ENCODE assay signal across 23 cellular contexts in the genomic region with DNA sequence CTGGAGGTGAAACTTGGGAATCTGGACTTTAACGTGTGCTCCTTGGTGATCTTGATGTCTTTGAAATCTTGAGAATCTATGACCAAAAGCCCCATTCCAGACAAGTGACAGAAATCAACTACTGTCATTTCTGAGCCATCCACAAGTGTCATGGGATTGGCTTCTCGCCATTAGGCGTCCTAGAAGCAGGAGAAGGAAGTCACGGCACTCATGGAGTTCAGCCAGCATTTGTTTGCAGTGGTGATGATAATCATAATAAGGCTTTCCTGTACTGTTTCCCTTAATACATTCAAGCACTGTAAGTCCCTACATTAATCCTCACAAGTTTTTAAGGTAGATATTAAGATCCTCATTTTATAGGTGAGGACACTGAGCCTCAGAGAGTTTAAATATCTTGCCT. TPM values are rescaled to one million over a fixed set of nuclear protein-coding genes. Genes with fewer than 3 reads are reported as not detected.
DNase-seq lines count a peak whose midpoint lies in the region; ATAC-seq, FAIRE-seq and TF ChIP-seq lines count a peak whose summit lies in the region.
"Had no signal": no experiment of that assay in that cellular context is flagged by ENCODE, and none has a peak within 500 bp of the region (broad histone marks: within the 10 kb centered on the region; RNA-seq: fewer than 3 reads in every experiment).

No MANE protein-coding gene starts in this region.

- H3K36me3 Mint-ChIP-seq in stimulated activated effector memory CD8-positive, alpha-beta T cell treated with anti-CD3 and anti-CD28 coated beads, Interleukin-12 subunit alpha, Interleukin-12 subunit beta, amount 100 ng/mL, for 72 hours: peaks cover 31% of the 10 kb centered on the region
- no peaks in the 10 kb centered on the region for H3K36me3 Mint-ChIP-seq in MCF 10A (ENCODE audit: insufficient read depth, unreplicated experiment)

- no peaks in the 10 kb centered on the region for H3K79me2 ChIP-seq in PC-3 (ENCODE audit: low read length)
- no peaks in the 10 kb centered on the region for H3K79me2 ChIP-seq in endothelial cell of umbilical vein (ENCODE audit: control insufficient read depth, insufficient read depth, low read length)

- FAIRE-seq in endothelial cell of umbilical vein (lab: Jason Lieb, UNC) (peak; percentile 44), small intestine (lab: Jason Lieb, UNC) (no peak)

- H3K4me2 ChIP-seq in PC-3 (ENCODE audit: low read length) (no peak overlapping the region), endothelial cell of umbilical vein (ENCODE audit: insufficient read depth, low read length) (no peak overlapping the region)
- H3K4me2 ChIP-seq: KMS-11 had no signal

- POLR2A ChIA-PET in PC-3 (lab: Charles Lee; ENCODE audit: unreplicated experiment): no interaction called here
- POLR2A ChIA-PET in endothelial cell of umbilical vein (lab: Charles Lee): no interaction called here
- POLR2A ChIA-PET in MCF 10A (lab: Yijun Ruan, JAX): no interaction called here

- DNase-seq in Right ventricle myocardium superior (peak; percentile 37), Right ventricle myocardium inferior (ENCODE audit: missing footprints) (no peak), PC-3 (peak; percentile 27), endothelial cell of umbilical vein (ENCODE audit: low read depth, low spot score) (peak; percentile 17), small intestine (peak; percentile 53), MCF 10A (ENCODE audit: unreplicated experiment) (no peak)
- no peak for DNase-seq in stimulated activated effector memory CD8-positive, alpha-beta T cell treated with anti-CD3 and anti-CD28 coated beads, Interleukin-12 subunit alpha, Interleukin-12 subunit beta, amount 100 ng/mL, for 72 hours (ENCODE audit: low spot score in 2 of 2)
- DNase-seq: 8988T, DND-41, H7, HFFc6, NCI-H1417 treated with DMSO at 0.1 percent for 48 hours, NCI-H2171 treated with DMSO at 0.1 percent for 48 hours, NCI-H446, NCI-H526 treated with DMSO at 0.1 percent for 48 hours, SHP77 treated with DMSO at 0.1 percent for 48 hours had no signal

- H3K9me2 ChIP-seq in PC-3 (replicated peaks; ENCODE audit: low read length): no peaks in the 10 kb centered on the region

- ATAC-seq in Right ventricle myocardium superior (ENCODE audit: poor library complexity): no peak
- no peak for ATAC-seq in Right ventricle myocardium inferior
- ATAC-seq in PC-3: no peak
- ATAC-seq in stimulated activated effector memory CD8-positive, alpha-beta T cell treated with anti-CD3 and anti-CD28 coated beads, Interleukin-12 subunit alpha, Interleukin-12 subunit beta, amount 100 ng/mL, for 72 hours: no peak
- no peak for ATAC-seq in GM18511 (IDR thresholded peaks at IDR 0.05; ENCODE audit: unreplicated experiment)

- TF ChIP-seq POLR2A in endothelial cell of umbilical vein (IDR thresholded peaks at IDR 0.05; ENCODE audit: low read depth, low read length): no peak

- no peaks in the 10 kb centered on the region for H4K20me1 ChIP-seq in PC-3 (ENCODE audit: low read length)
- no peaks in the 10 kb centered on the region for H4K20me1 ChIP-seq in endothelial cell of umbilical vein (replicated peaks; ENCODE audit: control insufficient read depth, extremely low read depth, insufficient read depth, low read length)

- CTCF ChIA-PET in PC-3 (lab: Charles Lee): no interaction called here
- CTCF ChIA-PET in endothelial cell of umbilical vein (lab: Charles Lee): no interaction called here
- CTCF ChIA-PET in MCF 10A (lab: Yijun Ruan, JAX): no interaction called here

- no peaks in the 10 kb centered on the region for H3F3A ChIP-seq in PC-3 (ENCODE audit: low read length, unreplicated experiment)

- H3K4me3 Mint-ChIP-seq in stimulated activated effector memory CD8-positive, alpha-beta T cell treated with anti-CD3 and anti-CD28 coated beads, Interleukin-12 subunit alpha, Interleukin-12 subunit beta, amount 100 ng/mL, for 72 hours: no peak overlapping the region
- no peak overlapping the region for H3K4me3 Mint-ChIP-seq in MCF 10A (ENCODE audit: unreplicated experiment)
- H3K4me3 Mint-ChIP-seq: CD14-positive monocyte, HFFc6 had no signal

- dilution Hi-C loops in endothelial cell of umbilical vein (cut with MboI; ENCODE audit: extremely low pct_ligation_motif_present, low sequenced_read_pairs): no loop called here

- H3K9me3 ChIP-seq in PC-3 (ENCODE audit: low read length) (no peaks in the 10 kb centered on the region), endothelial cell of umbilical vein (replicated peaks; ENCODE audit: control insufficient read depth, insufficient read depth, low read length) (no peaks in the 10 kb centered on the region), small intestine (ENCODE audit: control insufficient read depth, low read depth) (no peaks in the 10 kb centered on the region)

- no peaks in the 10 kb centered on the region for H3K9me3 Mint-ChIP-seq in stimulated activated effector memory CD8-positive, alpha-beta T cell treated with anti-CD3 and anti-CD28 coated beads, Interleukin-12 subunit alpha, Interleukin-12 subunit beta, amount 100 ng/mL, for 72 hours
- no peaks in the 10 kb centered on the region for H3K9me3 Mint-ChIP-seq in MCF 10A (ENCODE audit: unreplicated experiment)
- H3K9me3 Mint-ChIP-seq: HFFc6 had no signal

- intact Hi-C loops in Right ventricle myocardium superior (cut with DNase I): no loop called here
- intact Hi-C loops in Right ventricle myocardium inferior (cut with DNase I): no loop called here
- intact Hi-C loops in PC-3 (cut with micrococcal nuclease): no loop called here
- intact Hi-C loops in endothelial cell of umbilical vein (cut with micrococcal nuclease): no loop called here
- intact Hi-C loops in MCF 10A (cut with micrococcal nuclease): no loop called here

- H2AFZ ChIP-seq in PC-3 (ENCODE audit: low read length) (no peak overlapping the region), endothelial cell of umbilical vein (ENCODE audit: low read depth, low read length) (no peak overlapping the region)

- H3K4me3 ChIP-seq in PC-3 (ENCODE audit: low read length): no peak overlapping the region
- H3K4me3 ChIP-seq in endothelial cell of umbilical vein (replicated peaks in 1 of 3; ENCODE audit: insufficient read depth in 1 of 3, low read depth in 1 of 3, low read length in 3 of 3): no peak overlapping the region
- H3K4me3 ChIP-seq in small intestine (ENCODE audit: low read depth in 1 of 2, low read length in 2 of 2): no peak overlapping the region

- BruUV-seq in PC-3 (replicated peaks; lab: Mats Ljungman, UMichigan) (no TSS peak), endothelial cell of umbilical vein (replicated peaks; lab: Mats Ljungman, UMichigan) (no TSS peak), MCF 10A (replicated peaks; lab: Mats Ljungman, UMichigan) (no TSS peak)

- WGBS in small intestine, 3 donors: 24 to 47% (median 27%) methylated on average over 4 of the region's 4 CpGs

- H3K27me3 Mint-ChIP-seq in MCF 10A (ENCODE audit: insufficient read depth, unreplicated experiment): peaks cover 36% of the 10 kb centered on the region

- H3K4me1 ChIP-seq in PC-3 (ENCODE audit: insufficient read depth, low read length) (peaks cover 34% of the 10 kb centered on the region), endothelial cell of umbilical vein (ENCODE audit: control insufficient read depth, extremely low read depth, insufficient read depth, low read length) (no peaks in the 10 kb centered on the region), small intestine (ENCODE audit: control insufficient read depth in 2 of 2, insufficient read depth in 1 of 2, low read depth in 1 of 2, low read length in 1 of 2) (peaks cover 0 to 4% of the 10 kb centered on the region in 2 donors)

- H3K9me1 ChIP-seq in endothelial cell of umbilical vein (replicated peaks; ENCODE audit: control insufficient read depth, extremely low read depth, insufficient read depth, low read length): no peaks in the 10 kb centered on the region

- H3K9ac ChIP-seq in PC-3 (ENCODE audit: low read length): no peak overlapping the region
- no peak overlapping the region for H3K9ac ChIP-seq in endothelial cell of umbilical vein (replicated peaks; ENCODE audit: extremely low read depth, insufficient read depth, low read length)
- H3K9ac ChIP-seq: KMS-11 had no signal

- no peak for TF ChIP-seq CTCF in PC-3 (conservative IDR thresholded peaks at IDR 0.05; ENCODE audit: low read depth, low read length)
- TF ChIP-seq CTCF in endothelial cell of umbilical vein (IDR thresholded peaks at IDR 0.05; ENCODE audit: extremely low read depth in 1 of 2, insufficient read depth in 1 of 2, low read depth in 1 of 2, low read length in 2 of 2): no peak
- no peak for TF ChIP-seq CTCF in MCF 10A (IDR thresholded peaks at IDR 0.05; ENCODE audit: unreplicated experiment)

- H3K27me3 ChIP-seq in PC-3 (ENCODE audit: low read length): 0 out of 2 replicates have a peak, but pooled peaks cover 4% of the 10 kb centered on the region
- H3K27me3 ChIP-seq in endothelial cell of umbilical vein (ENCODE audit: control insufficient read depth in 2 of 2, insufficient read depth in 2 of 2, low read length in 2 of 2): no peaks in the 10 kb centered on the region
- H3K27me3 ChIP-seq in small intestine (ENCODE audit: control insufficient read depth in 2 of 2, insufficient read depth in 2 of 2, low read length in 2 of 2): no peaks in the 10 kb centered on the region

- no peak overlapping the region for H3K27ac Mint-ChIP-seq in stimulated activated effector memory CD8-positive, alpha-beta T cell treated with anti-CD3 and anti-CD28 coated beads, Interleukin-12 subunit alpha, Interleukin-12 subunit beta, amount 100 ng/mL, for 72 hours
- H3K27ac Mint-ChIP-seq in MCF 10A (ENCODE audit: low read depth, unreplicated experiment): no peak overlapping the region
- H3K27ac Mint-ChIP-seq: CD14-positive monocyte, HFFc6 had no signal

- H3K4me1 Mint-ChIP-seq in stimulated activated effector memory CD8-positive, alpha-beta T cell treated with anti-CD3 and anti-CD28 coated beads, Interleukin-12 subunit alpha, Interleukin-12 subunit beta, amount 100 ng/mL, for 72 hours: peaks cover 9% of the 10 kb centered on the region
- no peaks in the 10 kb centered on the region for H3K4me1 Mint-ChIP-seq in MCF 10A (ENCODE audit: insufficient read depth, unreplicated experiment)
- H3K4me1 Mint-ChIP-seq: CD14-positive monocyte had no signal

- H3K27ac ChIP-seq in PC-3 (ENCODE audit: low read length) (no peak overlapping the region), endothelial cell of umbilical vein (ENCODE audit: insufficient read depth, low read depth, low read length) (no peak overlapping the region), small intestine (ENCODE audit: low read depth in 1 of 2, low read length in 1 of 2) (no peak overlapping the region)
- H3K27ac ChIP-seq: KMS-11 had no signal

- H3K36me3 ChIP-seq in PC-3 (ENCODE audit: low read depth, low read length) (no peaks in the 10 kb centered on the region), endothelial cell of umbilical vein (ENCODE audit: control insufficient read depth in 2 of 2, extremely low read depth in 1 of 2, insufficient read depth in 2 of 2, low read length in 2 of 2) (no peaks in the 10 kb centered on the region), small intestine (ENCODE audit: control insufficient read depth in 2 of 2, insufficient read depth in 2 of 2, low read length in 2 of 2) (no peaks in the 10 kb centered on the region)

RNA-seq across cellular contexts. Expression of gene F5, which starts 11.9 kb away (rescaled TPM):
- total RNA-seq in Right ventricle myocardium superior: 21.2 TPM
- total RNA-seq in Right ventricle myocardium inferior: 16.6 TPM
- total RNA-seq in PC-3 (2014; rRNA removed): not detected in 2 replicates
- not detected in 2 replicates for total RNA-seq in endothelial cell of umbilical vein
- not detected in 2 replicates for polyA plus RNA-seq in endothelial cell of umbilical vein
- not detected in 2 replicates for polyA plus RNA-seq in endothelial cell of umbilical vein (2011; cell fraction: cytosol; rRNA removed)
- polyA plus RNA-seq in endothelial cell of umbilical vein (2011; cell fraction: nucleus; rRNA removed): not detected in 2 replicates
- not detected in 2 replicates for polyA plus RNA-seq in endothelial cell of umbilical vein (2012)
- polyA minus RNA-seq in endothelial cell of umbilical vein: 0.02 TPM in 1 of 2 replicates, not detected in the other
- polyA minus RNA-seq in endothelial cell of umbilical vein (2011; cell fraction: cytosol; rRNA and poly(A)+ RNA removed): not detected
- polyA minus RNA-seq in endothelial cell of umbilical vein (2011; cell fraction: nucleus; rRNA and poly(A)+ RNA removed): not detected in 2 replicates
- polyA plus RNA-seq in small intestine: under 1 TPM in 2 of 3 donors, not detected in 1; under 0.01 to 0.36 TPM
- total RNA-seq in MCF 10A (2022): 0.09 TPM in 1 of 2 replicates, not detected in the other
- total RNA-seq: H7, HFFc6, M059J, OCI-LY7 had no signal
- polyA plus RNA-seq: AG04450 had no signal

RNA-seq across cellular contexts. Expression of gene SELP, which starts 55.6 kb away (rescaled TPM):
- total RNA-seq in Right ventricle myocardium superior (9.0 TPM), Right ventricle myocardium inferior (7.1 TPM), PC-3 (2014; rRNA removed) (not detected in 2 replicates), endothelial cell of umbilical vein (0.48 and 1.3 TPM in 2 replicates), MCF 10A (2022) (not detected in 2 replicates)
- polyA plus RNA-seq in endothelial cell of umbilical vein (1.6 and 1.9 TPM in 2 replicates), small intestine (1 to 10 TPM in 1 of 3 donors, under 1 TPM in 1, not detected in 1; 0.27 to 9.1 TPM)
- polyA plus RNA-seq in endothelial cell of umbilical vein (2011; cell fraction: cytosol; rRNA removed): 1.2 TPM in 2 replicates
- 1.8 and 2.0 TPM in 2 replicates for polyA plus RNA-seq in endothelial cell of umbilical vein (2011; cell fraction: nucleus; rRNA removed)
- 3.4 and 4.0 TPM in 2 replicates for polyA plus RNA-seq in endothelial cell of umbilical vein (2012)
- polyA minus RNA-seq in endothelial cell of umbilical vein: 1.1 and 1.8 TPM in 2 replicates
- not detected for polyA minus RNA-seq in endothelial cell of umbilical vein (2011; cell fraction: cytosol; rRNA and poly(A)+ RNA removed)
- polyA minus RNA-seq in endothelial cell of umbilical vein (2011; cell fraction: nucleus; rRNA and poly(A)+ RNA removed): 1.1 and 1.4 TPM in 2 replicates
- total RNA-seq: G401, H7, HFFc6, M059J, OCI-LY7 had no signal
- polyA plus RNA-seq: AG04450 had no signal

Comparison
In these comparisons a context has a peak if more than half of its experiments do, and no peak if none do; other contexts are left out.
1. DNase-seq: peak in Right ventricle myocardium superior (single experiment), PC-3 (single experiment), endothelial cell of umbilical vein (single experiment) and small intestine (single experiment); none in Right ventricle myocardium inferior (single experiment), stimulated activated effector memory CD8-positive, alpha-beta T cell treated with anti-CD3 and anti-CD28 coated beads, Interleukin-12 subunit alpha, Interleukin-12 subunit beta, amount 100 ng/mL, for 72 hours (0 of 2) and MCF 10A (single experiment).
2. RNA of gene F5, which starts 11.9 kb away (total RNA-seq): 21.2 TPM in Right ventricle myocardium superior (single experiment) and 16.6 TPM in Right ventricle myocardium inferior (single experiment); 0.09 TPM in MCF 10A, not detected in PC-3 and not detected in endothelial cell of umbilical vein; every median in the first group is over 10 times any median in the second.